Comparison of ENCODE assay signal across 10 cellular contexts in the genomic region with DNA sequence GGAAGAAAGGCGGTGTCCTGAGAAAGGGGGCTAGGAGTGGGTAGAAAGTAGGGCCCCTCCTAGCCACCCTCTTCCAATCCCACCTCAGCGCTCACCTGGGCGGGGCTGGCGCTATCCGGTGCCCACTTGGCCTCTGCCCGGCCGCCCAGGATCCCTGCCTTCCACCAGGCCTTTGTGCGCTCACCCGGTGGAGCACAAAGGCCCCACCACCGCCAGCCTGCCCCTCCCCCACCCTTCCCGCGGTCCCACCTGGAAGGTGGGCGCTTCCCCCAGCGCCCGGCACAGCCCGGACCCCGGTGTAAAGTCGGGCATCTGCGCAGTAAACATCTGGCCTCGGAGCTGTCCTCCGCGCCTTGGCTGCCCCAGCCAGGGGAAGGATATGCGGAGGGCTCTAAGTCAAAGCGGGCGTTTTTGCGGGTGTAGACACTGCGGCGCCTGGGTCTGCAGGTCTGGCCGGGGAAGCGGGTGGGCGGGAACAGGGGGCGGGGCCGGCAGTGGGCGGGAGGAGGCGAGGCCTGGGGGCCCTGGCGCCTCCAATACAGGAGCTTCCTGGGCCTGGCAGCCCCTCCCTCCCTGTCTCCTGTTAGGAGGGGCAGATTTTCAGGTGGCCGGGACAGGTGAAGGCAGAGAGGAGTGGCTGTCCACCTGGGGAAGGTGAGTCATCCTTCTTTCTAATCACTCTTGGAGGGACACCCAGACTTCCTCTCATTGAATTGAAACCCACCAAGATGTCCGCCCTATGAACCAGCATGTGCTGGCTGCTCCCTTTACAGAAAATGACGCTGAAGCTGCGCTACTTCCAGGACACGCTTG. TPM values are rescaled to one million over a fixed set of nuclear protein-coding genes. Genes with fewer than 3 reads are reported as not detected.
DNase-seq lines count a peak whose midpoint lies in the region; ATAC-seq and TF ChIP-seq lines count a peak whose summit lies in the region.
"Had no signal": no experiment of that assay in that cellular context is flagged by ENCODE, and none has a peak within 500 bp of the region (broad histone marks: within the 10 kb centered on the region; RNA-seq: fewer than 3 reads in every experiment).

No MANE protein-coding gene starts in this region.

- no peaks in the 10 kb centered on the region for H3K4me1 ChIP-seq in heart right ventricle

- H3K9me3 Mint-ChIP-seq in nephron progenitor cell: no peaks in the 10 kb centered on the region
- H3K9me3 Mint-ChIP-seq: activated T-helper 2 cell treated with anti-CD3 and anti-CD28 coated beads, Interferon-gamma antibody, Interleukin-2, Interleukin-4, amounts not matched to agents 10 μg/mL and 5 μg/mL and 100 μg/mL, durations not matched to agents 14 hours and 24 hours and 36 hours had no signal

- H3K9me3 ChIP-seq in heart right ventricle: peaks cover 0 to 7% (median 0%) of the 10 kb centered on the region in 11 donors

- H3K27me3 Mint-ChIP-seq in nephron progenitor cell (ENCODE audit: low read depth, poor library complexity): peaks cover 40% of the 10 kb centered on the region

- peak in 3 of 8 donors; percentile 11 to 53 (median 21) for ATAC-seq in heart right ventricle
- ATAC-seq in GM18867 (IDR thresholded peaks at IDR 0.05; ENCODE audit: unreplicated experiment): no peak
- no peak for ATAC-seq in HG02884 (IDR thresholded peaks at IDR 0.05; ENCODE audit: unreplicated experiment)

- WGBS in heart right ventricle, 2 donors: 15 to 18% methylated on average over 39 to 41 of the region's 41 CpGs

- peaks cover 0 to 28% (median 0%) of the 10 kb centered on the region in 9 donors for H3K36me3 ChIP-seq in heart right ventricle

- H3K27me3 ChIP-seq in heart right ventricle: peaks cover 0 to 29% (median 18%) of the 10 kb centered on the region in 7 donors

- intact Hi-C loops in heart right ventricle (cut with DNase I): loop anchor here in 2 of 10 donors (10.0 kb wide), 1 partner anchor 505 kb away; no protein-coding TSS in a partner anchor

- TF ChIP-seq CTCF in heart right ventricle (IDR thresholded peaks at IDR 0.05) (no peak), nephron progenitor cell (IDR thresholded peaks at IDR 0.05) (no peak)

- no peak overlapping the region for H3K27ac Mint-ChIP-seq in nephron progenitor cell
- H3K27ac Mint-ChIP-seq: activated T-helper 2 cell treated with anti-CD3 and anti-CD28 coated beads, Interferon-gamma antibody, Interleukin-2, Interleukin-4, amounts not matched to agents 10 μg/mL and 5 μg/mL and 100 μg/mL, durations not matched to agents 14 hours and 24 hours and 36 hours had no signal

- peak overlapping the region in 6 of 10 donors; percentile 5 to 18 (median 12) for H3K4me3 ChIP-seq in heart right ventricle

- peaks cover 9% of the 10 kb centered on the region for H3K36me3 Mint-ChIP-seq in nephron progenitor cell (ENCODE audit: low read depth)

- no peak overlapping the region for H3K27ac ChIP-seq in heart right ventricle

- H3K4me3 Mint-ChIP-seq in nephron progenitor cell: peak overlapping the region; percentile 79

- peak; percentile 13 for DNase-seq in AG08395 (ENCODE audit: low spot score)
- peak; percentile 12 for DNase-seq in NCI-H2171 (lab: John Stamatoyannopoulos, UW)
- DNase-seq in heart right ventricle: no peak
- DNase-seq in nephron progenitor cell: peak; percentile 68
- DNase-seq in amniotic stem cell (lab: John Stamatoyannopoulos, UW): no peak
- no peak for DNase-seq in AML-193 (lab: John Stamatoyannopoulos, UW)

- peaks cover 22% of the 10 kb centered on the region for H3K4me1 Mint-ChIP-seq in nephron progenitor cell

RNA-seq across cellular contexts. Expression of a gene that starts 49.3 kb away (rescaled TPM):
- not detected for total RNA-seq in heart right ventricle
- polyA plus RNA-seq in heart right ventricle: under 1 TPM in 1 of 2 donors, not detected in 1; 0.20 TPM
- total RNA-seq: activated T-helper 2 cell treated with anti-CD3 and anti-CD28 coated beads, Interferon-gamma antibody, Interleukin-2, Interleukin-4, amounts not matched to agents 10 μg/mL and 5 μg/mL and 100 μg/mL, durations not matched to agents 14 hours and 24 hours and 36 hours; OCI-LY7 had no signal

Comparison
In these comparisons a context has a peak if more than half of its experiments do, and no peak if none do; other contexts are left out.
1. DNase-seq: peak in AG08395 (single experiment), NCI-H2171 (single experiment) and nephron progenitor cell (single experiment); none in heart right ventricle (0 of 2), amniotic stem cell (single experiment) and AML-193 (0 of 2).